In the genomic region with DNA sequence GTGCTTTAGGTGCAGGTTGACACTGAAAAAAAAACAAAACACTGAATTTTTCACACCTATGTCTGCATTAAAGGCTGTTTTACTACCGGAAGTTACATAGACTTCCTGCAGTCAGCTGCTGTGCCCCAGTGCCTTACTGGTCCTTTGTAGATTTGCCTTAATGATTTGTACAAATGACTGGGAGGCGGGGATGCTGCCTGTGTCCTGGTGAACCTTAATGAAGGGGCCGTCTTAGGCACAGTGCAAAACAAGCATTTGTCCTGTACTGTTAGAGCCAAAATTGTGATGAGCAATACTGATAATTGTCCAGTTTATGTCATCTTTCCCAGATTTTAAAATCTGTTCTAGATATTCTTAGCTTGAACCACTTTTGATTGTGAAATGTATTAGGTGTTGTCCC, we compare ENCODE assay signal across 12 cellular contexts.
DNase-seq lines count a peak whose midpoint lies in the region; ATAC-seq and TF ChIP-seq lines count a peak whose summit lies in the region.
"Had no signal": no experiment of that assay in that cellular context is flagged by ENCODE, and none has a peak within 500 bp of the region (broad histone marks: within the 10 kb centered on the region; RNA-seq: fewer than 3 reads in every experiment).

No MANE protein-coding gene starts in this region.

- no peaks in the 10 kb centered on the region for H3K9me3 ChIP-seq in CD4-positive, alpha-beta T cell (ENCODE audit: control insufficient read depth, low read length)
- no peaks in the 10 kb centered on the region for H3K9me3 ChIP-seq in lower lobe of right lung
- H3K9me3 ChIP-seq: SK-N-SH had no signal

- no peaks in the 10 kb centered on the region for H3K27me3 Mint-ChIP-seq in CD4-positive, alpha-beta T cell
- no peaks in the 10 kb centered on the region for H3K27me3 Mint-ChIP-seq in activated naive CD4-positive, alpha-beta T cell treated with anti-CD3 and anti-CD28 coated beads, Interleukin-2, amount 50 U/mL, for 24 hours

- peaks cover 16% of the 10 kb centered on the region for H3K4me1 ChIP-seq in lower lobe of right lung

- peaks cover 11% of the 10 kb centered on the region for H3K4me1 Mint-ChIP-seq in CD4-positive, alpha-beta T cell (ENCODE audit: low read depth)
- peaks cover 7% of the 10 kb centered on the region for H3K4me1 Mint-ChIP-seq in activated naive CD4-positive, alpha-beta T cell treated with anti-CD3 and anti-CD28 coated beads, Interleukin-2, amount 50 U/mL, for 24 hours

- CTCF ChIA-PET in CD4-positive, alpha-beta T cell (lab: Charles Lee) = no interaction called here

- peak overlapping the region; percentile 89 for H3K27ac Mint-ChIP-seq in CD4-positive, alpha-beta T cell
- peak overlapping the region; percentile 30 for H3K27ac Mint-ChIP-seq in activated naive CD4-positive, alpha-beta T cell treated with anti-CD3 and anti-CD28 coated beads, Interleukin-2, amount 50 U/mL, for 24 hours
- H3K27ac Mint-ChIP-seq: WTC11 had no signal

- H3K36me3 ChIP-seq in lower lobe of right lung = peaks cover 41% of the 10 kb centered on the region
- H3K36me3 ChIP-seq in brain microvascular endothelial cell (replicated peaks) = peaks cover 15% of the 10 kb centered on the region

- DNase-seq in AG08395 (ENCODE audit: low spot score) (peak; percentile 7), lower lobe of right lung (no peak), OCI-M1 (lab: John Stamatoyannopoulos, UW) (no peak), NCI-H2171 (lab: John Stamatoyannopoulos, UW) (no peak), brain microvascular endothelial cell (no peak)
- DNase-seq in CD4-positive, alpha-beta T cell = peak in 4 of 10 experiments; percentile 2 to 9 (median 4)
- DNase-seq: Kasumi-1, SK-N-SH had no signal

- H3K36me3 Mint-ChIP-seq in CD4-positive, alpha-beta T cell (ENCODE audit: low read depth) = peaks cover 16% of the 10 kb centered on the region
- peaks cover 22% of the 10 kb centered on the region for H3K36me3 Mint-ChIP-seq in activated naive CD4-positive, alpha-beta T cell treated with anti-CD3 and anti-CD28 coated beads, Interleukin-2, amount 50 U/mL, for 24 hours

- POLR2A ChIA-PET in CD4-positive, alpha-beta T cell (lab: Charles Lee) = interaction anchor here (1.3 kb wide), 1 partner anchor 91 kb away, joined by 3 read pairs; the partner anchor contains the start of gene PGD

- intact Hi-C loops in CD4-positive, alpha-beta T cell (cut with DNase I, micrococcal nuclease) = loop anchor here (1.0 to 2.0 kb wide), 2 partner anchors 11 to 17 kb away; no protein-coding TSS in a partner anchor
- intact Hi-C loops in lower lobe of right lung (cut with DNase I) = no loop called here

- no peaks in the 10 kb centered on the region for H3K9me3 Mint-ChIP-seq in CD4-positive, alpha-beta T cell
- no peaks in the 10 kb centered on the region for H3K9me3 Mint-ChIP-seq in activated naive CD4-positive, alpha-beta T cell treated with anti-CD3 and anti-CD28 coated beads, Interleukin-2, amount 50 U/mL, for 24 hours
- H3K9me3 Mint-ChIP-seq: nephron, WTC11 had no signal

- in situ Hi-C loops in brain microvascular endothelial cell (cut with HindIII; ENCODE audit: low pct_ligation_motif_present, low sequenced_read_pairs) = no loop called here

- H3K27ac ChIP-seq in CD4-positive, alpha-beta T cell (ENCODE audit: low read depth, low read length) = no peak overlapping the region
- H3K27ac ChIP-seq in lower lobe of right lung (peak overlapping the region; percentile 9), brain microvascular endothelial cell (no peak overlapping the region)

- peak; percentile 93 for ATAC-seq in CD4-positive, alpha-beta T cell (ENCODE audit: poor library complexity)
- ATAC-seq in lower lobe of right lung (no peak), HG03175 (IDR thresholded peaks at IDR 0.05; ENCODE audit: unreplicated experiment) (no peak)
- ATAC-seq: WTC11 had no signal

- no peak overlapping the region for H3K4me3 Mint-ChIP-seq in CD4-positive, alpha-beta T cell
- no peak overlapping the region for H3K4me3 Mint-ChIP-seq in activated naive CD4-positive, alpha-beta T cell treated with anti-CD3 and anti-CD28 coated beads, Interleukin-2, amount 50 U/mL, for 24 hours
- H3K4me3 Mint-ChIP-seq: nephron, WTC11 had no signal

- H3K4me3 ChIP-seq in lower lobe of right lung = no peak overlapping the region
- no peak overlapping the region for H3K4me3 ChIP-seq in brain microvascular endothelial cell (ENCODE audit: low read depth, low read length)

- TF ChIP-seq CTCF in CD4-positive, alpha-beta T cell (IDR thresholded peaks at IDR 0.05) = no peak
- no peak for TF ChIP-seq CTCF in lower lobe of right lung (IDR thresholded peaks at IDR 0.05)
- TF ChIP-seq CTCF in brain microvascular endothelial cell (IDR thresholded peaks at IDR 0.05; ENCODE audit: low read depth, low read length, missing control alignments) = no peak

- no peaks in the 10 kb centered on the region for H3K27me3 ChIP-seq in CD4-positive, alpha-beta T cell (ENCODE audit: control insufficient read depth, insufficient read depth, low read length)
- no peaks in the 10 kb centered on the region for H3K27me3 ChIP-seq in lower lobe of right lung (ENCODE audit: low read depth)
- no peaks in the 10 kb centered on the region for H3K27me3 ChIP-seq in brain microvascular endothelial cell (replicated peaks)
